ENCODE assay signal across 25 cellular contexts in the genomic region with DNA sequence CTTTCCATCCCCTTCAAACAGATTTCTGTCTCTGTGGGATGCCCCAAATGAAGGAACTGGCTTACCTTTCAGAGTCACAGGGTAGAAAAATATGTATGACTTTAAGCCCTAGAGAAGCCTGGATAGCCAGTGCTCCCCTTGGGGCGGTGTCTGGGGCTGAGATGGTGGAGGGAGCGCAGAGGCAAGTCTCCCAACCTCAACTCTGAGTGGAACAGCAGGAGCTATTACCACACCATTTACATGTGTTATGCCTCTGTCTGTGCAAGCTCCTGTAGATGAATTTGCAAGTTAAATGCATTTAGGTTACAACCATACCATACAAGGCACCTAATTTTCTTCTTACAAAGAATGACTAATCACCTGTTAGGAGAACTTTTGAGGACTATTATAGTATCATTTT.
"Had no signal": no experiment of that assay in that cellular context is flagged by ENCODE, and none has a peak within 500 bp of the region (broad histone marks: within the 10 kb centered on the region; RNA-seq: fewer than 3 reads in every experiment).

No MANE protein-coding gene starts in this region.

- H3K9me3 ChIP-seq: ascending aorta, body of pancreas had no signal

- H3K27me3 ChIP-seq: ascending aorta, body of pancreas had no signal

- H3K27ac ChIP-seq: ascending aorta, body of pancreas had no signal

- DNase-seq: activated CD4-positive, alpha-beta memory T cell treated with anti-CD3 and anti-CD28 coated beads, Interleukin-2, amount 10 ng/mL, durations not matched to agents 7 days and 5 days; activated CD4-positive, alpha-beta T cell treated with anti-CD3 and anti-CD28 coated beads, Interleukin-2, amount 10 ng/mL, durations not matched to agents 7 days and 5 days; activated CD4-positive, CD25-positive, alpha-beta regulatory T cell; activated CD8-positive, alpha-beta memory T cell treated with anti-CD3 and anti-CD28 coated beads, Interleukin-2, amount 50 U/mL, for 48 hours; activated effector memory CD4-positive, alpha-beta T cell treated with Interleukin-2 at 50 U/mL for 16 hours; activated naive CD4-positive, alpha-beta T cell; activated T-cell treated with anti-CD3 and anti-CD28 coated beads, Interleukin-2, amount 50 U/mL, for 1 hour; amniotic stem cell; body of pancreas; central memory CD4-positive, alpha-beta T cell; MM.1S; NCI-H1417; NCI-H2029; NCI-H2107; NCI-H2171 treated with DMSO at 0.1 percent for 48 hours; NCI-H345; NCI-H510A; PC-3; SIG-M5; T-cell; T-helper 2 cell; T1000 had no signal

- H3K4me3 ChIP-seq: ascending aorta, body of pancreas had no signal

- H3K4me1 ChIP-seq: ascending aorta, body of pancreas had no signal

- H3K36me3 ChIP-seq: ascending aorta had no signal

- ATAC-seq: body of pancreas, PC-3, T-cell had no signal

- FAIRE-seq: bronchial epithelial cell, TTC549 had no signal
